14 cellular contexts compared by ENCODE assay signal in genomic region chr21:41659791-41660560, GRCh38.
DNase-seq lines count a peak whose midpoint lies in the region; ATAC-seq, FAIRE-seq and TF ChIP-seq lines count a peak whose summit lies in the region.
"Had no signal": no experiment of that assay in that cellular context is flagged by ENCODE, and none has a peak within 500 bp of the region (broad histone marks: within the 10 kb centered on the region; RNA-seq: fewer than 3 reads in every experiment).

No MANE protein-coding gene starts in this region.

- DNase-seq in natural killer cell treated with Interleukin-12 subunit alpha and Interleukin-12 subunit beta and Interleukin-15 and Interleukin-18, amount 100 ng/mL, for 72 hours (ENCODE audit: low spot score): peak; percentile 37
- DNase-seq in natural killer cell (no peak), K562 (ENCODE audit: extremely low read depth in 1 of 4, low spot score in 3 of 4) (peak in 1 of 4 experiments; percentile 28), lung (ENCODE audit: low spot score) (no peak), activated T-cell treated with anti-CD3 and anti-CD28 coated beads for 4 hours (no peak), esophagus muscularis mucosa (ENCODE audit: extremely low spot score) (no peak)
- no peak for DNase-seq in stimulated activated naive CD8-positive, alpha-beta T cell treated with anti-CD3 and anti-CD28 coated beads, Interleukin-15, amount 100 ng/mL, for 72 hours
- DNase-seq: NCI-H146; NCI-H82; stimulated activated CD4-positive, alpha-beta T cell treated with anti-CD3 and anti-CD28 coated beads, Interleukin-4, amount 100 ng/mL, for 4 hours had no signal

- no peak for TF ChIP-seq RAD21 in K562 (CRISPR knock-in tag; conservative IDR thresholded peaks at IDR 0.05 in 1 of 2, IDR thresholded peaks at IDR 0.05 in 1 of 2)

- 2% methylated on average over 16 of the region's 16 CpGs for WGBS in K562 (ENCODE audit: insufficient coverage, low coverage, missing lambda C conversion rate)
- WGBS in lung, 2 donors: 75 to 79% methylated on average over 16 of the region's 16 CpGs
- 82% methylated on average over 7 of the region's 16 CpGs for WGBS in esophagus muscularis mucosa

- H3K27ac ChIP-seq in K562 (ENCODE audit: extremely low read depth, low read depth, low read length): no peak overlapping the region
- no peak overlapping the region for H3K27ac ChIP-seq in lung (ENCODE audit: low read depth in 1 of 2, low read length in 1 of 2)
- no peak overlapping the region for H3K27ac ChIP-seq in esophagus muscularis mucosa (replicated peaks in 1 of 4)
- H3K27ac ChIP-seq: parathyroid adenoma had no signal

- CTCF ChIA-PET in K562 (lab: Yijun Ruan, JAX; ENCODE audit: low intra/inter-chr PET ratio): no interaction called here

- no peaks in the 10 kb centered on the region for H3K4me1 ChIP-seq in K562 (replicated peaks in 1 of 2; ENCODE audit: control insufficient read depth in 2 of 2, insufficient read depth in 2 of 2, low read length in 2 of 2)
- peaks cover 0 to 2% of the 10 kb centered on the region in 2 donors for H3K4me1 ChIP-seq in lung (ENCODE audit: control insufficient read depth in 2 of 2, insufficient read depth in 2 of 2, low read length in 2 of 2)
- peaks cover 0 to 9% (median 6%) of the 10 kb centered on the region in 4 donors for H3K4me1 ChIP-seq in esophagus muscularis mucosa
- H3K4me1 ChIP-seq: parathyroid adenoma had no signal

- no peak overlapping the region for H3K4me3 ChIP-seq in K562
- H3K4me3 ChIP-seq in lung: no peak overlapping the region
- no peak overlapping the region for H3K4me3 ChIP-seq in esophagus muscularis mucosa

- peaks cover 12 to 46% of the 10 kb centered on the region in 2 experiments; a peak in 4 of 5 replicates for H3K27me3 ChIP-seq in K562 (ENCODE audit: control insufficient read depth in 2 of 2, insufficient read depth in 2 of 2, low read length in 2 of 2)
- no peaks in the 10 kb centered on the region for H3K27me3 ChIP-seq in lung (ENCODE audit: control insufficient read depth, insufficient read depth)
- H3K27me3 ChIP-seq in esophagus muscularis mucosa: peaks cover 0 to 53% (median 0%) of the 10 kb centered on the region in 4 donors

- H3K36me3 Mint-ChIP-seq in natural killer cell treated with Interleukin-12 subunit alpha and Interleukin-12 subunit beta and Interleukin-15 and Interleukin-18, amount 100 ng/mL, for 72 hours: no peaks in the 10 kb centered on the region
- H3K36me3 Mint-ChIP-seq in natural killer cell: no peaks in the 10 kb centered on the region

- H2AFZ ChIP-seq in K562 (ENCODE audit: low read depth, low read length): no peak overlapping the region
- H2AFZ ChIP-seq: parathyroid adenoma had no signal

- no peak overlapping the region for H3K27ac Mint-ChIP-seq in natural killer cell treated with Interleukin-12 subunit alpha and Interleukin-12 subunit beta and Interleukin-15 and Interleukin-18, amount 100 ng/mL, for 72 hours
- no peak overlapping the region for H3K27ac Mint-ChIP-seq in natural killer cell
- H3K27ac Mint-ChIP-seq in stimulated activated naive CD8-positive, alpha-beta T cell treated with anti-CD3 and anti-CD28 coated beads, Interleukin-15, amount 100 ng/mL, for 72 hours: no peak overlapping the region
- H3K27ac Mint-ChIP-seq: activated T-helper 2 cell treated with anti-CD3 and anti-CD28 coated beads, Interferon-gamma antibody, Interleukin-2, Interleukin-4, amounts not matched to agents 10 μg/mL and 5 μg/mL and 100 μg/mL, durations not matched to agents 14 hours and 24 hours and 36 hours had no signal

- no peak for ATAC-seq in natural killer cell treated with Interleukin-12 subunit alpha and Interleukin-12 subunit beta and Interleukin-15 and Interleukin-18, amount 100 ng/mL, for 72 hours
- no peak for ATAC-seq in natural killer cell
- peak; percentile 88 for ATAC-seq in K562
- ATAC-seq in lung (ENCODE audit: insufficient read depth, low FRiP score): peak; percentile 29
- no peak for ATAC-seq in stimulated activated naive CD8-positive, alpha-beta T cell treated with anti-CD3 and anti-CD28 coated beads, Interleukin-15, amount 100 ng/mL, for 72 hours
- no peak for ATAC-seq in HG03135 (IDR thresholded peaks at IDR 0.05; ENCODE audit: unreplicated experiment)

- no peaks in the 10 kb centered on the region for H3K4me1 Mint-ChIP-seq in natural killer cell treated with Interleukin-12 subunit alpha and Interleukin-12 subunit beta and Interleukin-15 and Interleukin-18, amount 100 ng/mL, for 72 hours (ENCODE audit: low read depth in 2 of 2)
- H3K4me1 Mint-ChIP-seq in natural killer cell: no peaks in the 10 kb centered on the region
- H3K4me1 Mint-ChIP-seq in stimulated activated naive CD8-positive, alpha-beta T cell treated with anti-CD3 and anti-CD28 coated beads, Interleukin-15, amount 100 ng/mL, for 72 hours: no peaks in the 10 kb centered on the region

- no peaks in the 10 kb centered on the region for H3K9me3 ChIP-seq in K562 (replicated peaks; ENCODE audit: control insufficient read depth, insufficient read depth, low read depth, low read length)
- H3K9me3 ChIP-seq in lung (ENCODE audit: control insufficient read depth in 2 of 2, insufficient read depth in 1 of 2, low read length in 1 of 2): no peaks in the 10 kb centered on the region
- H3K9me3 ChIP-seq in esophagus muscularis mucosa: no peaks in the 10 kb centered on the region

- TF ChIP-seq EP300 in K562 (IDR thresholded peaks at IDR 0.05; ENCODE audit: low read length) (no peak), esophagus muscularis mucosa (IDR thresholded peaks at IDR 0.05) (no peak)

- H3K9ac ChIP-seq in K562 (ENCODE audit: insufficient read depth in 1 of 2, low read depth in 2 of 2, low read length in 2 of 2): no peak overlapping the region; a peak in 1 of 4 replicates
- H3K9ac ChIP-seq: parathyroid adenoma had no signal

- peaks cover 3 to 11% of the 10 kb centered on the region in 2 donors for H3K27me3 Mint-ChIP-seq in natural killer cell treated with Interleukin-12 subunit alpha and Interleukin-12 subunit beta and Interleukin-15 and Interleukin-18, amount 100 ng/mL, for 72 hours
- H3K27me3 Mint-ChIP-seq in natural killer cell (ENCODE audit: low read depth in 2 of 2): peaks cover 8 to 9% of the 10 kb centered on the region in 2 donors
- peaks cover 18% of the 10 kb centered on the region for H3K27me3 Mint-ChIP-seq in stimulated activated naive CD8-positive, alpha-beta T cell treated with anti-CD3 and anti-CD28 coated beads, Interleukin-15, amount 100 ng/mL, for 72 hours

- in situ Hi-C loops in K562 (cut with MboI): no loop called here

- no peak overlapping the region for H3K4me2 ChIP-seq in K562 (ENCODE audit: insufficient read depth, low read length)

- H3K36me3 ChIP-seq in K562 (ENCODE audit: control insufficient read depth, insufficient read depth, low read length) (no peaks in the 10 kb centered on the region), lung (ENCODE audit: control insufficient read depth in 2 of 2, insufficient read depth in 2 of 2, low read length in 2 of 2) (no peaks in the 10 kb centered on the region), esophagus muscularis mucosa (no peaks in the 10 kb centered on the region)

- no peak for TF ChIP-seq POLR2A in K562 (conservative IDR thresholded peaks at IDR 0.05)
- no peak for TF ChIP-seq POLR2A in esophagus muscularis mucosa (IDR thresholded peaks at IDR 0.05; ENCODE audit: low read depth)

- FAIRE-seq in K562 (lab: Jason Lieb, UNC): no peak
- FAIRE-seq: G401.6 had no signal

- intact Hi-C loops in natural killer cell (cut with micrococcal nuclease): no loop called here
- intact Hi-C loops in K562 (cut with micrococcal nuclease): no loop called here
- intact Hi-C loops in esophagus muscularis mucosa (cut with DNase I): no loop called here

- no peaks in the 10 kb centered on the region for H4K20me1 ChIP-seq in K562 (replicated peaks; ENCODE audit: control insufficient read depth, insufficient read depth, low read length)

- no peaks in the 10 kb centered on the region for H3K9me3 Mint-ChIP-seq in natural killer cell treated with Interleukin-12 subunit alpha and Interleukin-12 subunit beta and Interleukin-15 and Interleukin-18, amount 100 ng/mL, for 72 hours
- H3K9me3 Mint-ChIP-seq in natural killer cell: no peaks in the 10 kb centered on the region
- H3K9me3 Mint-ChIP-seq in stimulated activated naive CD8-positive, alpha-beta T cell treated with anti-CD3 and anti-CD28 coated beads, Interleukin-15, amount 100 ng/mL, for 72 hours: no peaks in the 10 kb centered on the region
- H3K9me3 Mint-ChIP-seq: activated T-helper 2 cell treated with anti-CD3 and anti-CD28 coated beads, Interferon-gamma antibody, Interleukin-2, Interleukin-4, amounts not matched to agents 10 μg/mL and 5 μg/mL and 100 μg/mL, durations not matched to agents 14 hours and 24 hours and 36 hours had no signal

- H3K9me1 ChIP-seq in K562 (ENCODE audit: control insufficient read depth, insufficient read depth, low read length): no peaks in the 10 kb centered on the region

- H3K4me3 Mint-ChIP-seq in natural killer cell treated with Interleukin-12 subunit alpha and Interleukin-12 subunit beta and Interleukin-15 and Interleukin-18, amount 100 ng/mL, for 72 hours: no peak overlapping the region
- H3K4me3 Mint-ChIP-seq in natural killer cell: no peak overlapping the region
- H3K4me3 Mint-ChIP-seq in stimulated activated naive CD8-positive, alpha-beta T cell treated with anti-CD3 and anti-CD28 coated beads, Interleukin-15, amount 100 ng/mL, for 72 hours: no peak overlapping the region

- H3K79me2 ChIP-seq in K562 (ENCODE audit: control insufficient read depth, insufficient read depth, low read length): no peaks in the 10 kb centered on the region
- H3K79me2 ChIP-seq: parathyroid adenoma had no signal

- BruUV-seq in K562 (replicated peaks; lab: Mats Ljungman, UMichigan): no TSS peak

- POLR2A ChIA-PET in K562 (lab: Yijun Ruan, JAX): interaction anchor here (0.6 kb wide), 1 partner anchor 14 kb away, joined by 3 read pairs; no protein-coding TSS in a partner anchor

- TF ChIP-seq CTCF in natural killer cell (IDR thresholded peaks at IDR 0.05) (no peak), K562 (IDR thresholded peaks at IDR 0.05 in 2 of 3, conservative IDR thresholded peaks at IDR 0.05 in 1 of 3; ENCODE audit: insufficient read depth in 2 of 3, low read depth in 1 of 3, low read length in 3 of 3) (peak in 2 of 3 experiments; percentile 38 to 52; a peak in 3 of 6 replicates), lung (IDR thresholded peaks at IDR 0.05; ENCODE audit: control extremely low read depth, extremely low read depth) (no peak), esophagus muscularis mucosa (IDR thresholded peaks at IDR 0.05) (no peak)

TF ChIP-seq in K562, 482 proteins besides CTCF, POLR2A, EP300 and RAD21:
- TF ChIP-seq ETV1 (tag; conservative IDR thresholded peaks at IDR 0.05; ENCODE audit: low read depth) (peak; percentile 50; the same call in 1 of the 2 replicates), ATF4 (CRISPR knock-in tag; IDR thresholded peaks at IDR 0.05) (no peak)

Comparison
In these comparisons a context has a peak if more than half of its experiments do, and no peak if none do; other contexts are left out.
1. ATAC-seq: peak in K562 (single experiment) and lung (single experiment); none in natural killer cell treated with Interleukin-12 subunit alpha and Interleukin-12 subunit beta and Interleukin-15 and Interleukin-18, amount 100 ng/mL, for 72 hours (0 of 2), natural killer cell (0 of 3), stimulated activated naive CD8-positive, alpha-beta T cell treated with anti-CD3 and anti-CD28 coated beads, Interleukin-15, amount 100 ng/mL, for 72 hours (single experiment) and HG03135 (single experiment).
2. CTCF ChIP-seq: peak in K562 (2 of 3); none in natural killer cell (single experiment), lung (single experiment) and esophagus muscularis mucosa (0 of 3).